Comparison of ENCODE assay signal across 17 cellular contexts in the genomic region with DNA sequence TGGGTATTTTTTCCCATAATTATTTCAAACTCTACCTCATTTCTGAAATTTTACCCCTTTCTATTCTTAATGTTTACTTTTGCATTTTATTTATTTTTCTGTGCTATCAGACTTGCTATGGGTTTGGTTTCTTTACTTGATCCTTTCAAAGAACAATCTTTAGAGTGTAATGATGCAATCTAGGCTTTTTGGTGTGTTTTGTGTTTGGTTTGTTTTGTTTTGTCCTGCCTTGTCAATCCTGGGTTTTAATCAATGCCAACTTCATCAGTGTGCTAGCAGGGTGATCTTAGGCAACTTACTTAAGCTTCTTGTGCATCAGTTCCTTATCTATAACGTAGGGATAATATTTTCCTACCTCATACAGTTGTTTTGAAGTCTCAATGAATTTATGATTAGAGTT.
A peak's percentile ranks its signal among the peaks of the same experiment; 100 is the strongest.
DNase-seq lines count a peak whose midpoint lies in the region; ATAC-seq, FAIRE-seq and TF ChIP-seq lines count a peak whose summit lies in the region.
"Had no signal": no experiment of that assay in that cellular context is flagged by ENCODE, and none has a peak within 500 bp of the region (broad histone marks: within the 10 kb centered on the region; RNA-seq: fewer than 3 reads in every experiment).

No MANE protein-coding gene starts in this region.

- in situ Hi-C loops in HepG2 (cut with HindIII; ENCODE audit: extremely low pct_ligation_motif_present, low pct_unique_long_range_greater_than_20kb) = no loop called here

- peaks cover 3% of the 10 kb centered on the region for H3K36me3 Mint-ChIP-seq in progenitor cell of endocrine pancreas (ENCODE audit: insufficient read depth)
- H3K36me3 Mint-ChIP-seq: CD4-positive, alpha-beta memory T cell had no signal

- TF ChIP-seq CTCF in HepG2 (CRISPR knock-in tag; IDR thresholded peaks at IDR 0.05) (no peak), progenitor cell of endocrine pancreas (IDR thresholded peaks at IDR 0.05; ENCODE audit: unreplicated experiment) (no peak)

- H3K4me1 Mint-ChIP-seq in progenitor cell of endocrine pancreas (ENCODE audit: low read depth) = peaks cover 11% of the 10 kb centered on the region
- H3K4me1 Mint-ChIP-seq: CD4-positive, alpha-beta memory T cell had no signal

- BruUV-seq in HepG2 (replicated peaks; lab: Mats Ljungman, UMichigan) = no TSS peak

- no peaks in the 10 kb centered on the region for H4K20me1 ChIP-seq in HepG2 (ENCODE audit: insufficient read depth, low read length)

- CTCF ChIA-PET in HepG2 (lab: Yijun Ruan, JAX; ENCODE audit: low intra/inter-chr PET ratio, low total read pairs) = no interaction called here

- H3K9me3 ChIP-seq in HepG2 (ENCODE audit: low read length) (no peaks in the 10 kb centered on the region), aorta (ENCODE audit: control insufficient read depth, low read length) (no peaks in the 10 kb centered on the region)

- H3K4me1 ChIP-seq in HepG2 (ENCODE audit: insufficient read depth, low read length) (no peaks in the 10 kb centered on the region), aorta (ENCODE audit: control insufficient read depth in 1 of 2, insufficient read depth in 2 of 2, low read length in 2 of 2) (no peaks in the 10 kb centered on the region)

- no peaks in the 10 kb centered on the region for H3K27me3 Mint-ChIP-seq in progenitor cell of endocrine pancreas

- H3K4me3 ChIP-seq in HepG2 (replicated peaks in 1 of 3; ENCODE audit: insufficient read depth in 1 of 3, low read depth in 2 of 3, low read length in 3 of 3) (no peak overlapping the region), aorta (ENCODE audit: low read length in 2 of 2) (no peak overlapping the region)

- no peak for TF ChIP-seq POLR2A in HepG2 (IDR thresholded peaks at IDR 0.05; ENCODE audit: insufficient read depth in 1 of 2, low read depth in 2 of 2, low read length in 2 of 2)

- H3K4me2 ChIP-seq in HepG2 (ENCODE audit: low read depth, low read length) = no peak overlapping the region

- POLR2A ChIA-PET in HepG2 (lab: Yijun Ruan, JAX) = no interaction called here

- intact Hi-C loops in HepG2 (cut with micrococcal nuclease; ENCODE audit: unreplicated experiment) (no loop called here), aorta (cut with DNase I) (no loop called here)

- H2AFZ ChIP-seq in HepG2 (ENCODE audit: low read length) = no peak overlapping the region

- H3K27ac ChIP-seq in HepG2 (ENCODE audit: extremely low read length, insufficient read depth, low read length) = no peak overlapping the region
- H3K27ac ChIP-seq in aorta (ENCODE audit: low read depth in 1 of 2, low read length in 2 of 2) = no peak overlapping the region

- no peak for ATAC-seq in HepG2
- no peak for ATAC-seq in aorta (ENCODE audit: low FRiP score)

- 29% methylated on average over 1 of the region's 1 CpG for WGBS in HepG2 (ENCODE audit: low lambda C conversion rate)
- 22 to 28% methylated on average over 1 of the region's 1 CpG for whole genome bisulfite sequencing in aorta, 2 donors

- H3K4me3 Mint-ChIP-seq in progenitor cell of endocrine pancreas (ENCODE audit: low read depth) = no peak overlapping the region
- H3K4me3 Mint-ChIP-seq: CD4-positive, alpha-beta memory T cell had no signal

- FAIRE-seq in HepG2 (lab: Jason Lieb, UNC) = no peak
- FAIRE-seq: G401.6, GM12892, H54 had no signal

- peak overlapping the region; percentile 8 for H3K27ac Mint-ChIP-seq in progenitor cell of endocrine pancreas
- H3K27ac Mint-ChIP-seq: CD4-positive, alpha-beta memory T cell had no signal

- H3K36me3 ChIP-seq in HepG2 (replicated peaks in 1 of 2; ENCODE audit: control insufficient read depth in 1 of 2, insufficient read depth in 2 of 2, low read length in 2 of 2) = no peaks in the 10 kb centered on the region
- no peaks in the 10 kb centered on the region for H3K36me3 ChIP-seq in aorta (ENCODE audit: control insufficient read depth in 1 of 2, insufficient read depth in 2 of 2, low read length in 1 of 2)

- peaks cover 5% of the 10 kb centered on the region for H3K9me3 Mint-ChIP-seq in progenitor cell of endocrine pancreas (ENCODE audit: low read depth)
- H3K9me3 Mint-ChIP-seq: CD4-positive, alpha-beta memory T cell had no signal

- H3K27me3 ChIP-seq in HepG2 (ENCODE audit: control insufficient read depth in 1 of 2, insufficient read depth in 2 of 2, low read length in 2 of 2) = no peaks in the 10 kb centered on the region
- no peaks in the 10 kb centered on the region for H3K27me3 ChIP-seq in aorta (ENCODE audit: control insufficient read depth in 1 of 2, insufficient read depth in 2 of 2, low read length in 1 of 2)

- TF ChIP-seq EP300 in HepG2 (IDR thresholded peaks at IDR 0.05; ENCODE audit: low read depth in 2 of 2, low read length in 2 of 2) (no peak), HepG2 (CRISPR knock-in tag; IDR thresholded peaks at IDR 0.05; ENCODE audit: borderline replicate concordance) (no peak)

- TF ChIP-seq RAD21 in HepG2 (CRISPR knock-in tag; IDR thresholded peaks at IDR 0.05) = no peak

- H3K9ac ChIP-seq in HepG2 (ENCODE audit: insufficient read depth, low read depth, low read length) = no peak overlapping the region

- DNase-seq in OCI-M1 (lab: John Stamatoyannopoulos, UW) (peak; percentile 31), HepG2 (ENCODE audit: low spot score) (no peak), progenitor cell of endocrine pancreas (ENCODE audit: low spot score, unreplicated experiment) (no peak), aorta (no peak), amygdala (lab: John Stamatoyannopoulos, UW) (no peak)
- DNase-seq in activated CD8-positive, alpha-beta memory T cell treated with anti-CD3 and anti-CD28 coated beads for 24 hours = no peak
- DNase-seq: C1 segment of cervical spinal cord; Calu3; CD4-positive, alpha-beta memory T cell; COR-L47; DMS53; DMS79 treated with DMSO at 0.1 percent for 48 hours; GOT3; HCEC 1CT had no signal

- H3K79me2 ChIP-seq in HepG2 (ENCODE audit: insufficient read depth, low read length) = no peaks in the 10 kb centered on the region

TF ChIP-seq in HepG2, 621 proteins besides CTCF, POLR2A, EP300 and RAD21:
- TF ChIP-seq ZNF644 (CRISPR knock-in tag; IDR thresholded peaks at IDR 0.05; ENCODE audit: low read depth) (no peak), CEBPG (CRISPR knock-in tag; IDR thresholded peaks at IDR 0.05) (0 out of 2 replicates have a peak, but pooled peaks have one; percentile 17), ATF4 (CRISPR knock-in tag; IDR thresholded peaks at IDR 0.05) (peak in 1 of 2 experiments; percentile 31; a peak in 1 of 4 replicates), ZEB1 (IDR thresholded peaks at IDR 0.05; ENCODE audit: insufficient replicate concordance, low read depth) (no peak), ATF7 (IDR thresholded peaks at IDR 0.05) (peak; percentile 64), ATF7 (CRISPR knock-in tag; IDR thresholded peaks at IDR 0.05) (no peak), RXRB (CRISPR knock-in tag; IDR thresholded peaks at IDR 0.05; ENCODE audit: borderline replicate concordance) (no peak), ZNF30 (CRISPR knock-in tag; IDR thresholded peaks at IDR 0.05) (no peak)
TF ChIP-seq in HepG2: peak in this region for 3.
